ENCODE assay signal across 12 cellular contexts in the genomic region with DNA sequence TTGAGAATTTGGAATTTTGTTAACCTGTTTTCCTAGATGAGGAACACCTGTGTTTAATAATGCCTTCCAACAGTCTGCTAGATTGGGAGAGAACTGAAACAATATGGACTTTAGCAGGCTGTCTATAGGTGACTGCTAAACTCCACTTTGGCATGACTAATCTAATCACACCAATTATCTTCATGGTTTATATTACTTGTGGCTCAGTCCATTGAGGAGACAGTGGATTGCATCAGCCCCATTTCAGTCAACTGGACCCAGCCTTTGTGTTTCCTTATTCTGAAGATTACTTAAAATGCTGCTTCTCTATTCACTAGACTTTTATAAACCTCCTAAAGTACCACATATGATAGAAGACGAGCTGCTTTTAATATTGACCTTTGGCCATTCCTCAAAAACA.
DNase-seq lines count a peak whose midpoint lies in the region; ATAC-seq, FAIRE-seq and TF ChIP-seq lines count a peak whose summit lies in the region.
"Had no signal": no experiment of that assay in that cellular context is flagged by ENCODE, and none has a peak within 500 bp of the region (broad histone marks: within the 10 kb centered on the region; RNA-seq: fewer than 3 reads in every experiment).

No MANE protein-coding gene starts in this region.

- H3K4me3 ChIP-seq in PC-3 (ENCODE audit: low read length) (no peak overlapping the region), fibroblast of lung (replicated peaks in 1 of 4; ENCODE audit: control extremely low read depth in 1 of 4, insufficient read depth in 1 of 4, low read depth in 3 of 4, low read length in 4 of 4) (no peak overlapping the region), small intestine (ENCODE audit: low read depth in 1 of 2, low read length in 2 of 2) (no peak overlapping the region)

- FAIRE-seq in small intestine (lab: Jason Lieb, UNC): peak; percentile 5

- WGBS in small intestine, 3 donors: 16 to 56% (median 26%) methylated on average over 1 of the region's 1 CpG

- POLR2A ChIA-PET in PC-3 (lab: Charles Lee; ENCODE audit: unreplicated experiment): no interaction called here

- peak overlapping the region; percentile 43 for H3K9ac ChIP-seq in PC-3 (ENCODE audit: low read length)
- no peak overlapping the region for H3K9ac ChIP-seq in fibroblast of lung (ENCODE audit: insufficient read depth, low read length)

- no peaks in the 10 kb centered on the region for H3K36me3 ChIP-seq in PC-3 (ENCODE audit: low read depth, low read length)
- H3K36me3 ChIP-seq in fibroblast of lung (ENCODE audit: control insufficient read depth, insufficient read depth, low read length): no peaks in the 10 kb centered on the region
- H3K36me3 ChIP-seq in small intestine (ENCODE audit: control insufficient read depth in 2 of 2, insufficient read depth in 2 of 2, low read length in 2 of 2): no peaks in the 10 kb centered on the region

- H3K27me3 ChIP-seq in PC-3 (ENCODE audit: low read length) (no peaks in the 10 kb centered on the region), fibroblast of lung (ENCODE audit: control insufficient read depth, insufficient read depth, low read length) (no peaks in the 10 kb centered on the region), small intestine (ENCODE audit: control insufficient read depth in 2 of 2, insufficient read depth in 2 of 2, low read length in 2 of 2) (no peaks in the 10 kb centered on the region)

- H3K9me3 ChIP-seq in PC-3 (ENCODE audit: low read length): no peaks in the 10 kb centered on the region
- H3K9me3 ChIP-seq in fibroblast of lung (ENCODE audit: control insufficient read depth, insufficient read depth, low read depth, low read length): no peaks in the 10 kb centered on the region
- H3K9me3 ChIP-seq in small intestine (ENCODE audit: control insufficient read depth, low read depth): no peaks in the 10 kb centered on the region

- intact Hi-C loops in PC-3 (cut with micrococcal nuclease): loop anchor here (1.0 to 10.0 kb wide), 10 partner anchors 98 to 1238 kb away; no protein-coding TSS in a partner anchor

- TF ChIP-seq CTCF in PC-3 (conservative IDR thresholded peaks at IDR 0.05; ENCODE audit: low read depth, low read length) (no peak), fibroblast of lung (conservative IDR thresholded peaks at IDR 0.05 in 1 of 2, IDR thresholded peaks at IDR 0.05 in 1 of 2; ENCODE audit: low read depth in 1 of 2, low read length in 2 of 2) (no peak)

- peak; percentile 20 for DNase-seq in NCI-H82 (lab: John Stamatoyannopoulos, UW)
- no peak for DNase-seq in NCI-H82 treated with DMSO at 0.1 percent for 48 hours (lab: John Stamatoyannopoulos, UW; ENCODE audit: unreplicated experiment)
- DNase-seq in PC-3: peak; percentile 6
- DNase-seq in fibroblast of lung (ENCODE audit: low read depth in 2 of 2): peak; percentile 32 to 59
- DNase-seq in small intestine: peak; percentile 81
- no peak for DNase-seq in NCI-H1092 treated with DMSO at 0.1 percent for 48 hours (lab: John Stamatoyannopoulos, UW)
- DNase-seq in glomerular visceral epithelial cell (ENCODE audit: extremely low spot score): no peak
- DNase-seq: activated CD8-positive, alpha-beta memory T cell treated with anti-CD3 and anti-CD28 coated beads, Interleukin-2, amount 10 ng/mL, durations not matched to agents 7 days and 5 days; activated naive CD8-positive, alpha-beta T cell treated with anti-CD3 and anti-CD28 coated beads, Interleukin-2, amount 50 U/mL, for 24 hours; effector CD8-positive, alpha-beta T cell; NCI-H1105 had no signal

- H3K4me1 ChIP-seq in PC-3 (ENCODE audit: insufficient read depth, low read length) (peaks cover 21% of the 10 kb centered on the region), fibroblast of lung (ENCODE audit: control insufficient read depth, extremely low read depth, insufficient read depth, low read length) (no peaks in the 10 kb centered on the region), small intestine (ENCODE audit: control insufficient read depth in 2 of 2, insufficient read depth in 1 of 2, low read depth in 1 of 2, low read length in 1 of 2) (peaks cover 0 to 4% of the 10 kb centered on the region in 2 donors)

- no TSS peak for BruUV-seq in PC-3 (replicated peaks; lab: Mats Ljungman, UMichigan)

- H3K4me2 ChIP-seq in PC-3 (ENCODE audit: low read length): no peak overlapping the region
- H3K4me2 ChIP-seq in fibroblast of lung (ENCODE audit: extremely low read depth, insufficient read depth, low read length): no peak overlapping the region

- H3K9me2 ChIP-seq in PC-3 (replicated peaks; ENCODE audit: low read length): no peaks in the 10 kb centered on the region

- peak; percentile 33; the same call in 1 of the 2 replicates for ATAC-seq in PC-3
- ATAC-seq in GM19035 (IDR thresholded peaks at IDR 0.05; ENCODE audit: unreplicated experiment): no peak
- ATAC-seq: activated CD8-positive, alpha-beta memory T cell treated with anti-CD3 and anti-CD28 coated beads, Interleukin-2, amount 10 ng/mL, durations not matched to agents 7 days and 5 days; activated naive CD8-positive, alpha-beta T cell treated with anti-CD3 and anti-CD28 coated beads, Interleukin-2, amount 50 U/mL, for 24 hours had no signal

- CTCF ChIA-PET in PC-3 (lab: Charles Lee): no interaction called here

- H3K79me2 ChIP-seq in PC-3 (ENCODE audit: low read length): no peaks in the 10 kb centered on the region
- no peaks in the 10 kb centered on the region for H3K79me2 ChIP-seq in fibroblast of lung (ENCODE audit: control insufficient read depth, insufficient read depth, low read length)

- peak overlapping the region; percentile 43 for H3K27ac ChIP-seq in PC-3 (ENCODE audit: low read length)
- no peak overlapping the region for H3K27ac ChIP-seq in fibroblast of lung (ENCODE audit: insufficient read depth, low read length)
- no peak overlapping the region for H3K27ac ChIP-seq in small intestine (ENCODE audit: low read depth in 1 of 2, low read length in 1 of 2)

- no peaks in the 10 kb centered on the region for H3F3A ChIP-seq in PC-3 (ENCODE audit: low read length, unreplicated experiment)

- H4K20me1 ChIP-seq in PC-3 (ENCODE audit: low read length) (no peaks in the 10 kb centered on the region), fibroblast of lung (ENCODE audit: control insufficient read depth, extremely low read depth, insufficient read depth, low read length) (no peaks in the 10 kb centered on the region)

- H2AFZ ChIP-seq in PC-3 (ENCODE audit: low read length) (peak overlapping the region; percentile 34; the same call in 1 of the 2 replicates), fibroblast of lung (ENCODE audit: low read length) (no peak overlapping the region)

Comparison
In these comparisons a context has a peak if more than half of its experiments do, and no peak if none do; other contexts are left out.
1. DNase-seq: peak in NCI-H82 (single experiment), PC-3 (single experiment), fibroblast of lung (2 of 2) and small intestine (single experiment); none in NCI-H82 treated with DMSO at 0.1 percent for 48 hours (single experiment), NCI-H1092 treated with DMSO at 0.1 percent for 48 hours (single experiment) and glomerular visceral epithelial cell (single experiment).